In genomic region chr3:132530624-132531023, GRCh38 we compare ENCODE assay signal across 6 cellular contexts.
"Had no signal": no experiment of that assay in that cellular context is flagged by ENCODE, and none has a peak within 500 bp of the region (broad histone marks: within the 10 kb centered on the region; RNA-seq: fewer than 3 reads in every experiment).

No MANE protein-coding gene starts in this region.

- FAIRE-seq: H1, H54 had no signal

- DNase-seq: H9, HCEC 1CT had no signal

- H3K27me3 Mint-ChIP-seq: IgD-negative memory B cell had no signal

- H3K4me1 Mint-ChIP-seq: IgD-negative memory B cell had no signal

- H3K4me3 ChIP-seq: GM23338 had no signal

- H3K27ac Mint-ChIP-seq: GM23338, H9 had no signal

- H3K4me3 Mint-ChIP-seq: GM23338, H9, IgD-negative memory B cell had no signal

- ATAC-seq: GM23338 had no signal

- H3K9me3 Mint-ChIP-seq: GM23338, H9, IgD-negative memory B cell had no signal
